ENCODE assay signal across 1 cellular context in genomic region chr10:103470755-103471653, GRCh38.
A peak's percentile ranks its signal among the peaks of the same experiment; 100 is the strongest.
TF ChIP-seq lines count a peak whose summit lies in the region.

No MANE protein-coding gene starts in this region.

TF ChIP-seq in GM12878, 131 proteins besides CTCF, POLR2A, EP300 and RAD21 (continued from another document and continues in another):
- TF ChIP-seq, protein P1, sequence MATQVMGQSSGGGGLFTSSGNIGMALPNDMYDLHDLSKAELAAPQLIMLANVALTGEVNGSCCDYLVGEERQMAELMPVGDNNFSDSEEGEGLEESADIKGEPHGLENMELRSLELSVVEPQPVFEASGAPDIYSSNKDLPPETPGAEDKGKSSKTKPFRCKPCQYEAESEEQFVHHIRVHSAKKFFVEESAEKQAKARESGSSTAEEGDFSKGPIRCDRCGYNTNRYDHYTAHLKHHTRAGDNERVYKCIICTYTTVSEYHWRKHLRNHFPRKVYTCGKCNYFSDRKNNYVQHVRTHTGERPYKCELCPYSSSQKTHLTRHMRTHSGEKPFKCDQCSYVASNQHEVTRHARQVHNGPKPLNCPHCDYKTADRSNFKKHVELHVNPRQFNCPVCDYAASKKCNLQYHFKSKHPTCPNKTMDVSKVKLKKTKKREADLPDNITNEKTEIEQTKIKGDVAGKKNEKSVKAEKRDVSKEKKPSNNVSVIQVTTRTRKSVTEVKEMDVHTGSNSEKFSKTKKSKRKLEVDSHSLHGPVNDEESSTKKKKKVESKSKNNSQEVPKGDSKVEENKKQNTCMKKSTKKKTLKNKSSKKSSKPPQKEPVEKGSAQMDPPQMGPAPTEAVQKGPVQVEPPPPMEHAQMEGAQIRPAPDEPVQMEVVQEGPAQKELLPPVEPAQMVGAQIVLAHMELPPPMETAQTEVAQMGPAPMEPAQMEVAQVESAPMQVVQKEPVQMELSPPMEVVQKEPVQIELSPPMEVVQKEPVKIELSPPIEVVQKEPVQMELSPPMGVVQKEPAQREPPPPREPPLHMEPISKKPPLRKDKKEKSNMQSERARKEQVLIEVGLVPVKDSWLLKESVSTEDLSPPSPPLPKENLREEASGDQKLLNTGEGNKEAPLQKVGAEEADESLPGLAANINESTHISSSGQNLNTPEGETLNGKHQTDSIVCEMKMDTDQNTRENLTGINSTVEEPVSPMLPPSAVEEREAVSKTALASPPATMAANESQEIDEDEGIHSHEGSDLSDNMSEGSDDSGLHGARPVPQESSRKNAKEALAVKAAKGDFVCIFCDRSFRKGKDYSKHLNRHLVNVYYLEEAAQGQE (IDR thresholded peaks at IDR 0.05; ENCODE audit: low read depth, low read length), result no peak
- TF ChIP-seq DPF2 (IDR thresholded peaks at IDR 0.05) (peak; percentile 79), POLR2AphosphoS5 (IDR thresholded peaks at IDR 0.05; ENCODE audit: low read length) (no peak; the same call in none of the 2 replicates), TARDBP (IDR thresholded peaks at IDR 0.05; ENCODE audit: borderline replicate concordance) (no peak; the same call in 1 of the 2 replicates), FOXM1 (IDR thresholded peaks at IDR 0.05; ENCODE audit: low read depth, low read length) (peak; percentile 85; the same call in 1 of the 2 replicates), MEF2A (IDR thresholded peaks at IDR 0.05; ENCODE audit: insufficient read depth, low read depth, low read length) (peak; percentile 69; the same call in 1 of the 2 replicates), KLF5 (IDR thresholded peaks at IDR 0.05; ENCODE audit: partially characterized antibody) (peak; percentile 24), MEF2B (IDR thresholded peaks at IDR 0.05; ENCODE audit: partially characterized antibody, poor library complexity, severe bottlenecking) (peak; percentile 72), SRF (IDR thresholded peaks at IDR 0.05; ENCODE audit: low read depth in 2 of 2, low read length in 2 of 2) (no peak), BCL3 (IDR thresholded peaks at IDR 0.05; ENCODE audit: borderline replicate concordance, insufficient read depth, low read depth, low read length, poor library complexity, severe bottlenecking) (peak; percentile 75), ZBTB4 (CRISPR knock-in tag; IDR thresholded peaks at IDR 0.05) (no peak), ESRRA (IDR thresholded peaks at IDR 0.05; ENCODE audit: low read length) (no peak), BHLHE40 (IDR thresholded peaks at IDR 0.05; ENCODE audit: borderline replicate concordance in 1 of 2, low read depth in 2 of 2, low read length in 1 of 2) (peak; percentile 46 to 53; a peak in 3 of 4 replicates), PML (IDR thresholded peaks at IDR 0.05; ENCODE audit: low read length) (peak; percentile 77), RAD51 (IDR thresholded peaks at IDR 0.05) (no peak), POU2F2 (IDR thresholded peaks at IDR 0.05; ENCODE audit: borderline replicate concordance, low read depth, low read length) (peak; percentile 97), MYB (IDR thresholded peaks at IDR 0.05; ENCODE audit: borderline replicate concordance, low read depth, low read length) (no peak), USF1 (IDR thresholded peaks at IDR 0.05; ENCODE audit: borderline replicate concordance, extremely low read length, insufficient read depth, low read depth, low read length) (no peak), ELK1 (IDR thresholded peaks at IDR 0.05; ENCODE audit: low read depth, low read length) (no peak; the same call in 1 of the 2 replicates), ATF2 (IDR thresholded peaks at IDR 0.05; ENCODE audit: low read length) (peak; percentile 75; the same call in 1 of the 2 replicates), HDGF (IDR thresholded peaks at IDR 0.05) (no peak), CEBPB (IDR thresholded peaks at IDR 0.05; ENCODE audit: borderline replicate concordance in 1 of 2, low read depth in 2 of 2, low read length in 2 of 2) (no peak), NR2F1 (conservative IDR thresholded peaks at IDR 0.05) (peak; percentile 80), RCOR1 (conservative IDR thresholded peaks at IDR 0.05; ENCODE audit: low read depth, low read length) (no peak), KAT2A (conservative IDR thresholded peaks at IDR 0.05; ENCODE audit: control insufficient read depth, low read depth, low read length) (no peak), TAF1 (IDR thresholded peaks at IDR 0.05; ENCODE audit: borderline replicate concordance, low read depth, low read length) (peak; percentile 60; the same call in 1 of the 2 replicates), SIN3A (IDR thresholded peaks at IDR 0.05; ENCODE audit: low read depth, low read length) (no peak), ZNF217 (IDR thresholded peaks at IDR 0.05) (no peak; the same call in 1 of the 2 replicates), SMAD1 (IDR thresholded peaks at IDR 0.05; ENCODE audit: low read depth, partially characterized antibody) (no peak), ZBED1 (IDR thresholded peaks at IDR 0.05; ENCODE audit: borderline replicate concordance) (no peak; the same call in 1 of the 2 replicates), PBX3 (IDR thresholded peaks at IDR 0.05; ENCODE audit: insufficient replicate concordance, low read depth, low read length) (no peak)
- TF ChIP-seq, protein P2, sequence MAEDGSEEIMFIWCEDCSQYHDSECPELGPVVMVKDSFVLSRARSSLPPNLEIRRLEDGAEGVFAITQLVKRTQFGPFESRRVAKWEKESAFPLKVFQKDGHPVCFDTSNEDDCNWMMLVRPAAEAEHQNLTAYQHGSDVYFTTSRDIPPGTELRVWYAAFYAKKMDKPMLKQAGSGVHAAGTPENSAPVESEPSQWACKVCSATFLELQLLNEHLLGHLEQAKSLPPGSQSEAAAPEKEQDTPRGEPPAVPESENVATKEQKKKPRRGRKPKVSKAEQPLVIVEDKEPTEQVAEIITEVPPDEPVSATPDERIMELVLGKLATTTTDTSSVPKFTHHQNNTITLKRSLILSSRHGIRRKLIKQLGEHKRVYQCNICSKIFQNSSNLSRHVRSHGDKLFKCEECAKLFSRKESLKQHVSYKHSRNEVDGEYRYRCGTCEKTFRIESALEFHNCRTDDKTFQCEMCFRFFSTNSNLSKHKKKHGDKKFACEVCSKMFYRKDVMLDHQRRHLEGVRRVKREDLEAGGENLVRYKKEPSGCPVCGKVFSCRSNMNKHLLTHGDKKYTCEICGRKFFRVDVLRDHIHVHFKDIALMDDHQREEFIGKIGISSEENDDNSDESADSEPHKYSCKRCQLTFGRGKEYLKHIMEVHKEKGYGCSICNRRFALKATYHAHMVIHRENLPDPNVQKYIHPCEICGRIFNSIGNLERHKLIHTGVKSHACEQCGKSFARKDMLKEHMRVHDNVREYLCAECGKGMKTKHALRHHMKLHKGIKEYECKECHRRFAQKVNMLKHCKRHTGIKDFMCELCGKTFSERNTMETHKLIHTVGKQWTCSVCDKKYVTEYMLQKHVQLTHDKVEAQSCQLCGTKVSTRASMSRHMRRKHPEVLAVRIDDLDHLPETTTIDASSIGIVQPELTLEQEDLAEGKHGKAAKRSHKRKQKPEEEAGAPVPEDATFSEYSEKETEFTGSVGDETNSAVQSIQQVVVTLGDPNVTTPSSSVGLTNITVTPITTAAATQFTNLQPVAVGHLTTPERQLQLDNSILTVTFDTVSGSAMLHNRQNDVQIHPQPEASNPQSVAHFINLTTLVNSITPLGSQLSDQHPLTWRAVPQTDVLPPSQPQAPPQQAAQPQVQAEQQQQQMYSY (CRISPR knock-in tag; IDR thresholded peaks at IDR 0.05), result no peak
- TF ChIP-seq, protein P3, sequence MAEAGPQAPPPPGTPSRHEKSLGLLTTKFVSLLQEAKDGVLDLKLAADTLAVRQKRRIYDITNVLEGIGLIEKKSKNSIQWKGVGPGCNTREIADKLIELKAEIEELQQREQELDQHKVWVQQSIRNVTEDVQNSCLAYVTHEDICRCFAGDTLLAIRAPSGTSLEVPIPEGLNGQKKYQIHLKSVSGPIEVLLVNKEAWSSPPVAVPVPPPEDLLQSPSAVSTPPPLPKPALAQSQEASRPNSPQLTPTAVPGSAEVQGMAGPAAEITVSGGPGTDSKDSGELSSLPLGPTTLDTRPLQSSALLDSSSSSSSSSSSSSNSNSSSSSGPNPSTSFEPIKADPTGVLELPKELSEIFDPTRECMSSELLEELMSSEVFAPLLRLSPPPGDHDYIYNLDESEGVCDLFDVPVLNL (IDR thresholded peaks at IDR 0.05; ENCODE audit: low read depth, low read length), result no peak
- TF ChIP-seq, protein P4, sequence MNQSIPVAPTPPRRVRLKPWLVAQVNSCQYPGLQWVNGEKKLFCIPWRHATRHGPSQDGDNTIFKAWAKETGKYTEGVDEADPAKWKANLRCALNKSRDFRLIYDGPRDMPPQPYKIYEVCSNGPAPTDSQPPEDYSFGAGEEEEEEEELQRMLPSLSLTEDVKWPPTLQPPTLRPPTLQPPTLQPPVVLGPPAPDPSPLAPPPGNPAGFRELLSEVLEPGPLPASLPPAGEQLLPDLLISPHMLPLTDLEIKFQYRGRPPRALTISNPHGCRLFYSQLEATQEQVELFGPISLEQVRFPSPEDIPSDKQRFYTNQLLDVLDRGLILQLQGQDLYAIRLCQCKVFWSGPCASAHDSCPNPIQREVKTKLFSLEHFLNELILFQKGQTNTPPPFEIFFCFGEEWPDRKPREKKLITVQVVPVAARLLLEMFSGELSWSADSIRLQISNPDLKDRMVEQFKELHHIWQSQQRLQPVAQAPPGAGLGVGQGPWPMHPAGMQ (IDR thresholded peaks at IDR 0.05; ENCODE audit: borderline replicate concordance), result no peak
